In genomic region chr14:53023325-53023724, GRCh38 we compare ENCODE assay signal across 16 cellular contexts.
DNase-seq lines count a peak whose midpoint lies in the region; ATAC-seq and TF ChIP-seq lines count a peak whose summit lies in the region.
"Had no signal": no experiment of that assay in that cellular context is flagged by ENCODE, and none has a peak within 500 bp of the region (broad histone marks: within the 10 kb centered on the region; RNA-seq: fewer than 3 reads in every experiment).

No MANE protein-coding gene starts in this region.

- peak overlapping the region; percentile 43; the same call in 1 of the 2 replicates for H2AK5ac ChIP-seq in IMR-90 (ENCODE audit: low read depth, low read length)

- H3K79me1 ChIP-seq in IMR-90 (ENCODE audit: low read depth in 1 of 2, low read length in 2 of 2), result no peaks in the 10 kb centered on the region

- TF ChIP-seq RAD21 in IMR-90 (IDR thresholded peaks at IDR 0.05; ENCODE audit: low read length), result no peak

- H3K27me3 Mint-ChIP-seq in osteocyte (ENCODE audit: unreplicated experiment) (no peaks in the 10 kb centered on the region), MCF 10A (ENCODE audit: insufficient read depth, unreplicated experiment) (no peaks in the 10 kb centered on the region)
- H3K27me3 Mint-ChIP-seq: B cell had no signal

- no peak overlapping the region for H3K9ac ChIP-seq in IMR-90 (ENCODE audit: low read depth, low read length)
- H3K9ac ChIP-seq: BLaER1 had no signal

- H3K27ac ChIP-seq in IMR-90 (ENCODE audit: insufficient read depth, low read length), result no peak overlapping the region
- H3K27ac ChIP-seq: BLaER1, C4-2B had no signal

- 0 out of 2 replicates have a peak overlapping the region, but pooled peaks have one; percentile 27 for H3K4ac ChIP-seq in IMR-90 (ENCODE audit: low read depth, low read length)

- H3K36me3 ChIP-seq in IMR-90 (ENCODE audit: control insufficient read depth, insufficient read depth, low read length), result no peaks in the 10 kb centered on the region
- H3K36me3 ChIP-seq: BLaER1, HAP-1 had no signal

- WGBS in IMR-90 (ENCODE audit: extremely low coverage in 2 of 2, insufficient read length in 1 of 2), 2 experiments, result no CpG with 5 or more reads among the region's 3 CpGs

- intact Hi-C loops in IMR-90 (cut with micrococcal nuclease), result no loop called here
- intact Hi-C loops in MCF 10A (cut with micrococcal nuclease), result no loop called here

- no peak overlapping the region for H3K4me3 ChIP-seq in IMR-90 (ENCODE audit: insufficient read depth, low read depth, low read length)
- H3K4me3 ChIP-seq: BLaER1, HAP-1 had no signal

- H3K9me3 Mint-ChIP-seq in osteocyte (ENCODE audit: unreplicated experiment) (no peaks in the 10 kb centered on the region), MCF 10A (ENCODE audit: unreplicated experiment) (no peaks in the 10 kb centered on the region)
- H3K9me3 Mint-ChIP-seq: CD8-positive, alpha-beta T cell had no signal

- no peak overlapping the region for H4K8ac ChIP-seq in IMR-90 (ENCODE audit: low read depth in 2 of 2, low read length in 2 of 2)

- peak overlapping the region; percentile 64; the same call in 1 of the 3 replicates for H2BK15ac ChIP-seq in IMR-90 (ENCODE audit: low read depth, low read length)

- peaks cover 10% of the 10 kb centered on the region; the same call in 1 of the 2 replicates for H3K4me1 ChIP-seq in IMR-90 (ENCODE audit: control insufficient read depth, insufficient read depth, low read length)
- H3K4me1 ChIP-seq: BLaER1, Caco-2 had no signal

- DNase-seq in IMR-90 (no peak), left lobe of liver (ENCODE audit: low spot score) (no peak), osteocyte (ENCODE audit: extremely low spot score, unreplicated experiment) (no peak), MCF 10A (ENCODE audit: unreplicated experiment) (no peak), DMS 273 treated with DMSO at 0.1 percent for 48 hours (lab: John Stamatoyannopoulos, UW) (no peak)
- DNase-seq: Caco-2; CD4-positive, CD25-positive, alpha-beta regulatory T cell; CD8-positive, alpha-beta T cell; DMS79; GDM1; GOT3 had no signal

- peak overlapping the region; percentile 70 for H2BK20ac ChIP-seq in IMR-90 (ENCODE audit: low read depth, low read length)

- H3K27ac Mint-ChIP-seq in osteocyte (ENCODE audit: unreplicated experiment) (peak overlapping the region; percentile 42), MCF 10A (ENCODE audit: low read depth, unreplicated experiment) (no peak overlapping the region)
- H3K27ac Mint-ChIP-seq: B cell; CD4-positive, CD25-positive, alpha-beta regulatory T cell; CD8-positive, alpha-beta T cell had no signal

- H3K27me3 ChIP-seq in IMR-90 (ENCODE audit: control insufficient read depth, insufficient read depth, low read length), result no peaks in the 10 kb centered on the region
- H3K27me3 ChIP-seq: BLaER1 had no signal

- no peak overlapping the region for H2AFZ ChIP-seq in IMR-90 (replicated peaks; ENCODE audit: low read length, poor library complexity)

- no peak overlapping the region for H3K23ac ChIP-seq in IMR-90 (ENCODE audit: low read depth, low read length)

- TF ChIP-seq CTCF in IMR-90 (conservative IDR thresholded peaks at IDR 0.05; ENCODE audit: low read depth, low read length) (no peak), osteocyte (IDR thresholded peaks at IDR 0.05) (no peak), MCF 10A (IDR thresholded peaks at IDR 0.05; ENCODE audit: unreplicated experiment) (no peak)

- dilution Hi-C loops in IMR-90 (cut with HindIII; ENCODE audit: low sequenced_read_pairs, unreplicated experiment), result no loop called here

- H2BK120ac ChIP-seq in IMR-90 (ENCODE audit: low read depth, low read length), result peak overlapping the region; percentile 26; the same call in 1 of the 2 replicates

- H3K36me3 Mint-ChIP-seq in osteocyte (ENCODE audit: unreplicated experiment), result no peaks in the 10 kb centered on the region
- no peaks in the 10 kb centered on the region for H3K36me3 Mint-ChIP-seq in MCF 10A (ENCODE audit: insufficient read depth, unreplicated experiment)
- H3K36me3 Mint-ChIP-seq: CD8-positive, alpha-beta T cell had no signal

- H3K4me3 Mint-ChIP-seq in osteocyte (ENCODE audit: unreplicated experiment) (no peak overlapping the region), MCF 10A (ENCODE audit: unreplicated experiment) (no peak overlapping the region)
- H3K4me3 Mint-ChIP-seq: B cell; CD4-positive, CD25-positive, alpha-beta regulatory T cell; CD8-positive, alpha-beta T cell had no signal

- no peak for TF ChIP-seq POLR2A in IMR-90 (IDR thresholded peaks at IDR 0.05; ENCODE audit: low read depth, low read length)

- BruUV-seq in IMR-90 (replicated peaks; lab: Mats Ljungman, UMichigan), result no TSS peak
- no TSS peak for BruUV-seq in MCF 10A (replicated peaks; lab: Mats Ljungman, UMichigan)

- no peaks in the 10 kb centered on the region for H4K20me1 ChIP-seq in IMR-90 (ENCODE audit: insufficient read depth, low read length)
- H4K20me1 ChIP-seq: BLaER1 had no signal

- peak overlapping the region; percentile 58; the same call in 1 of the 2 replicates for H3K14ac ChIP-seq in IMR-90 (replicated peaks; ENCODE audit: low read depth, low read length)

- no peak overlapping the region for H3K4me2 ChIP-seq in IMR-90 (ENCODE audit: low read depth, low read length)
- H3K4me2 ChIP-seq: BLaER1 had no signal

- CTCF ChIA-PET in IMR-90 (lab: Yijun Ruan, JAX) (no interaction called here), MCF 10A (lab: Yijun Ruan, JAX) (interaction anchor here (1.5 kb wide), 1 partner anchor 31 kb away, joined by 3 read pairs; no protein-coding TSS in a partner anchor)

- no peak overlapping the region for H4K5ac ChIP-seq in IMR-90 (ENCODE audit: low read depth, low read length)

- H3K4me1 Mint-ChIP-seq in osteocyte (ENCODE audit: unreplicated experiment) (peaks cover 28% of the 10 kb centered on the region), MCF 10A (ENCODE audit: insufficient read depth, unreplicated experiment) (no peaks in the 10 kb centered on the region)
- H3K4me1 Mint-ChIP-seq: B cell had no signal

- no peak overlapping the region for H3K56ac ChIP-seq in IMR-90 (ENCODE audit: extremely low read depth, insufficient read depth, low read length)

- in situ Hi-C loops in IMR-90 (cut with MboI; ENCODE audit: low sequenced_read_pairs), result no loop called here

- no peaks in the 10 kb centered on the region for H3K9me3 ChIP-seq in IMR-90 (ENCODE audit: control insufficient read depth, insufficient read depth, low read length)
- H3K9me3 ChIP-seq: BLaER1, Caco-2, HAP-1 had no signal

- POLR2A ChIA-PET in IMR-90 (lab: Charles Lee; ENCODE audit: unreplicated experiment) (no interaction called here), MCF 10A (lab: Yijun Ruan, JAX) (interaction anchor here (1.0 kb wide), 1 partner anchor 12 kb away, joined by 6 read pairs; no protein-coding TSS in a partner anchor)

- H3K9me1 ChIP-seq in IMR-90 (ENCODE audit: insufficient read depth, low read length), result peaks cover 3% of the 10 kb centered on the region; the same call in 1 of the 2 replicates

- H2BK5ac ChIP-seq in IMR-90 (ENCODE audit: low read depth, low read length, poor library complexity, severe bottlenecking), result no peak overlapping the region

- no peak overlapping the region for H2AK9ac ChIP-seq in IMR-90 (replicated peaks; ENCODE audit: low read depth, low read length, poor library complexity)

- peak overlapping the region; percentile 25; the same call in 1 of the 2 replicates for H3K18ac ChIP-seq in IMR-90 (ENCODE audit: low read depth, low read length)

- no peak for ATAC-seq in IMR-90 (ENCODE audit: low read depth)
- peak; percentile 51 for ATAC-seq in left lobe of liver
- ATAC-seq in GM18520 (IDR thresholded peaks at IDR 0.05; ENCODE audit: unreplicated experiment), result no peak
- ATAC-seq: CD8-positive, alpha-beta T cell had no signal

- no peak overlapping the region for H4K91ac ChIP-seq in IMR-90 (ENCODE audit: insufficient read depth, low read depth, low read length)

TF ChIP-seq in IMR-90, 13 proteins besides CTCF, POLR2A, EP300 and RAD21:
- TF ChIP-seq MAFK (IDR thresholded peaks at IDR 0.05; ENCODE audit: low read depth, low read length) (peak; percentile 77), CEBPB (IDR thresholded peaks at IDR 0.05; ENCODE audit: low read depth, low read length) (no peak), SMC3 (IDR thresholded peaks at IDR 0.05; ENCODE audit: low read depth, low read length) (no peak)
TF ChIP-seq in IMR-90: peak in this region for 1.
